Comparison of ENCODE assay signal across 8 cellular contexts in the genomic region with DNA sequence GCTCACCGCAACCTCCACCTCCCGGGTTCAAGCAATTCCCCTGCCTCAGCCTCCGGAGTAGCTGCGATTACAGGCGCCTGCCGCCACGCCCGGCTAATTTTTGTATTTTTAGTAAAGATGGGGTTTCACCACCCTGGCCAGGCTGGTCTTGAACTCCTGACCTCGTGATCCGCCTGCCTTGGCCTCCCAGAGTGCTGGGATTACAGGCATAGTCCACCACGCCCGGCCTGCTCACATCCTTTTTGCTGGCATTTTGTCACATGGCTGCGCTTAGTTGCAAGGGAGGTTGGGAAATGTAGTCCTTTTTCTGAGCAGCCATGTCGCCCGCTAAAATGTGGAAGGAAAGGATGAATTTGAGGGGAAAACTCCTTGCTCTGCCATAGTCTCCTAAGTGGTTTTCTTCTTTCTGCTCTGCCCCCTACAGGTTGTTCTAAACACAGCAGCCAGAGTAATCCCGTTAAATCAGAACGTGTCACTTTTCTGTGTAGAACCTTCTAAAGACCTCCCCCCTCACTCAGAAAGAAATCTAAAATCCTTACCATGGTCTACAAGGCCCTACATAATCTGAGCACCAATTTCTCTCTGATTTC. TPM values are rescaled to one million over a fixed set of nuclear protein-coding genes. Genes with fewer than 3 reads are reported as not detected.
DNase-seq lines count a peak whose midpoint lies in the region; ATAC-seq and TF ChIP-seq lines count a peak whose summit lies in the region.

No MANE protein-coding gene starts in this region.

- TF ChIP-seq CTCF in GM12874 (IDR thresholded peaks at IDR 0.05; ENCODE audit: insufficient read depth, low read depth, low read length) (peak; percentile 51), epithelial cell of proximal tubule (conservative IDR thresholded peaks at IDR 0.05; ENCODE audit: low read depth, low read length) (peak; percentile 60)

- ATAC-seq in GM19035 (IDR thresholded peaks at IDR 0.05; ENCODE audit: unreplicated experiment) (no peak), HG03135 (IDR thresholded peaks at IDR 0.05; ENCODE audit: unreplicated experiment) (no peak), HG02852 (IDR thresholded peaks at IDR 0.05; ENCODE audit: unreplicated experiment) (no peak)

- H3K4me3 ChIP-seq in epithelial cell of proximal tubule (ENCODE audit: low read depth, low read length) = no peak overlapping the region

- DNase-seq in ACHN = peak; percentile 37
- DNase-seq in RKO (ENCODE audit: low spot score) = peak; percentile 20
- DNase-seq in epithelial cell of proximal tubule (ENCODE audit: low read depth) = peak; percentile 20
- DNase-seq in mesenteric fat pad (ENCODE audit: low spot score) = peak; percentile 51

- in situ Hi-C loops in ACHN (cut with HindIII; ENCODE audit: low pct_ligation_motif_present, low pct_unique_long_range_greater_than_20kb, low sequenced_read_pairs) = no loop called here

RNA-seq across cellular contexts. Expression of gene HSPA9, which starts 57.8 kb away (rescaled TPM):
- total RNA-seq in epithelial cell of proximal tubule (174 and 403 TPM in 2 replicates), mesenteric fat pad (224 TPM)
